9 cellular contexts compared by ENCODE assay signal in genomic region chr15:73950479-73951043, GRCh38. TPM values are rescaled to one million over a fixed set of nuclear protein-coding genes. Genes with fewer than 3 reads are reported as not detected.
DNase-seq lines count a peak whose midpoint lies in the region; ATAC-seq and TF ChIP-seq lines count a peak whose summit lies in the region.
"Had no signal": no experiment of that assay in that cellular context is flagged by ENCODE, and none has a peak within 500 bp of the region (broad histone marks: within the 10 kb centered on the region; RNA-seq: fewer than 3 reads in every experiment).

No MANE protein-coding gene starts in this region.

- H3K4me2 ChIP-seq in OCI-LY3 (ENCODE audit: low read length) (peak overlapping the region; percentile 55), fibroblast of lung (ENCODE audit: extremely low read depth, insufficient read depth, low read length) (no peak overlapping the region)

- H4K20me1 ChIP-seq in OCI-LY3 (ENCODE audit: insufficient read depth, low read length) = no peaks in the 10 kb centered on the region
- no peaks in the 10 kb centered on the region for H4K20me1 ChIP-seq in fibroblast of lung (ENCODE audit: control insufficient read depth, extremely low read depth, insufficient read depth, low read length)

- POLR2A ChIA-PET in CD4-positive, alpha-beta memory T cell (lab: Charles Lee; ENCODE audit: partially characterized antibody) = interaction anchor here (1.0 to 1.9 kb wide), 6 partner anchors 10 to 54 kb away, joined by 4 to 17 read pairs (median 6); no protein-coding TSS in a partner anchor
- POLR2A ChIA-PET in GM10248 (lab: Yijun Ruan, JAX) = no interaction called here

- H3K27me3 ChIP-seq in CD4-positive, alpha-beta memory T cell (ENCODE audit: insufficient read depth, low read length) = no peaks in the 10 kb centered on the region
- no peaks in the 10 kb centered on the region for H3K27me3 ChIP-seq in OCI-LY3 (ENCODE audit: low read depth, low read length)
- H3K27me3 ChIP-seq in fibroblast of lung (ENCODE audit: control insufficient read depth, insufficient read depth, low read length) = no peaks in the 10 kb centered on the region
- H3K27me3 ChIP-seq in psoas muscle (ENCODE audit: insufficient read depth in 3 of 3, low read length in 2 of 3) = peaks cover 0 to 2% (median 0%) of the 10 kb centered on the region in 3 donors

- peaks cover 5% of the 10 kb centered on the region for H3K4me1 ChIP-seq in CD4-positive, alpha-beta memory T cell (ENCODE audit: insufficient read depth, low read length)
- H3K4me1 ChIP-seq in OCI-LY3 (ENCODE audit: low read length) (peaks cover 19% of the 10 kb centered on the region), fibroblast of lung (ENCODE audit: control insufficient read depth, extremely low read depth, insufficient read depth, low read length) (peaks cover 23% of the 10 kb centered on the region), psoas muscle (peaks cover 15% of the 10 kb centered on the region)

- H3K27ac ChIP-seq in CD4-positive, alpha-beta memory T cell (ENCODE audit: low read depth, low read length) = no peak overlapping the region
- no peak overlapping the region for H3K27ac ChIP-seq in OCI-LY3 (ENCODE audit: low read length)
- H3K27ac ChIP-seq in fibroblast of lung (ENCODE audit: insufficient read depth, low read length) = peak overlapping the region; percentile 80
- peak overlapping the region; percentile 80 for H3K27ac ChIP-seq in psoas muscle

- no peaks in the 10 kb centered on the region for H3K36me3 ChIP-seq in CD4-positive, alpha-beta memory T cell (ENCODE audit: insufficient read depth, low read length)
- H3K36me3 ChIP-seq in OCI-LY3 (replicated peaks; ENCODE audit: low read depth, low read length) = no peaks in the 10 kb centered on the region
- H3K36me3 ChIP-seq in fibroblast of lung (ENCODE audit: control insufficient read depth, insufficient read depth, low read length) = peaks cover 40% of the 10 kb centered on the region
- H3K36me3 ChIP-seq in psoas muscle (ENCODE audit: insufficient read depth in 1 of 2, low read depth in 1 of 2) = peaks cover 0 to 37% of the 10 kb centered on the region in 2 donors

- no peaks in the 10 kb centered on the region for H3K27me3 Mint-ChIP-seq in CD4-positive, alpha-beta memory T cell

- H2AFZ ChIP-seq in OCI-LY3 (ENCODE audit: low read depth, low read length) (peak overlapping the region; percentile 93), fibroblast of lung (ENCODE audit: low read length) (no peak overlapping the region)

- no peaks in the 10 kb centered on the region for H3K79me2 ChIP-seq in OCI-LY3 (ENCODE audit: low read length)
- H3K79me2 ChIP-seq in fibroblast of lung (ENCODE audit: control insufficient read depth, insufficient read depth, low read length) = no peaks in the 10 kb centered on the region

- peaks cover 4 to 24% (median 6%) of the 10 kb centered on the region in 4 donors for H3K4me1 Mint-ChIP-seq in CD4-positive, alpha-beta memory T cell

- ATAC-seq in psoas muscle = no peak

- H3K9me3 Mint-ChIP-seq in CD4-positive, alpha-beta memory T cell = no peaks in the 10 kb centered on the region

- WGBS in psoas muscle, 3 donors = 5 to 32% (median 24%) methylated on average over 1 of the region's 1 CpG

- DNase-seq in CD4-positive, alpha-beta memory T cell = no peak
- DNase-seq in fibroblast of lung (ENCODE audit: low read depth in 2 of 2) (no peak), psoas muscle (peak in 1 of 2 donors; percentile 48), NCI-H2081 (lab: John Stamatoyannopoulos, UW) (no peak), DMS53 treated with DMSO at 0.1 percent for 48 hours (lab: John Stamatoyannopoulos, UW; ENCODE audit: unreplicated experiment) (no peak), GM10248 (ENCODE audit: extremely low spot score) (no peak), dermis blood vessel endothelial cell (no peak)
- DNase-seq: NCI-H748 treated with DMSO at 0.1 percent for 48 hours had no signal

- CTCF ChIA-PET in CD4-positive, alpha-beta memory T cell (lab: Charles Lee; ENCODE audit: partially characterized antibody) = interaction anchor here (0.9 to 4.1 kb wide), 21 partner anchors 10 to 372 kb away, joined by 3 to 168 read pairs (median 5); partner anchors contain the start of genes PML and STOML1
- CTCF ChIA-PET in GM10248 (lab: Yijun Ruan, JAX) = interaction anchor here (0.9 to 4.1 kb wide), 11 partner anchors 8 to 370 kb away, joined by 3 to 40 read pairs (median 4); no protein-coding TSS in a partner anchor

- H3K9ac ChIP-seq in OCI-LY3 (ENCODE audit: low read length) (no peak overlapping the region), fibroblast of lung (ENCODE audit: insufficient read depth, low read length) (peak overlapping the region; percentile 11)

- H3K27ac Mint-ChIP-seq in CD4-positive, alpha-beta memory T cell = peak overlapping the region in 6 of 7 donors; percentile 19 to 92 (median 62)

- H3K4me3 ChIP-seq in CD4-positive, alpha-beta memory T cell (ENCODE audit: low read length in 2 of 2) = no peak overlapping the region
- H3K4me3 ChIP-seq in OCI-LY3 (ENCODE audit: low read length) (no peak overlapping the region), fibroblast of lung (replicated peaks in 1 of 4; ENCODE audit: control extremely low read depth in 1 of 4, insufficient read depth in 1 of 4, low read depth in 3 of 4, low read length in 4 of 4) (no peak overlapping the region), psoas muscle (no peak overlapping the region)

- intact Hi-C loops in CD4-positive, alpha-beta memory T cell (cut with micrococcal nuclease) = loop anchor here (1.0 kb wide), 2 partner anchors 14 to 372 kb away; no protein-coding TSS in a partner anchor
- intact Hi-C loops in psoas muscle (cut with DNase I) = loop anchor here in 1 of 2 donors (2.0 kb wide), 1 partner anchor 14 kb away; no protein-coding TSS in a partner anchor

- no peaks in the 10 kb centered on the region for H3K9me3 ChIP-seq in CD4-positive, alpha-beta memory T cell (ENCODE audit: control insufficient read depth in 1 of 2, low read length in 2 of 2)
- no peaks in the 10 kb centered on the region for H3K9me3 ChIP-seq in OCI-LY3 (ENCODE audit: insufficient read depth, low read length)
- no peaks in the 10 kb centered on the region for H3K9me3 ChIP-seq in fibroblast of lung (ENCODE audit: control insufficient read depth, insufficient read depth, low read depth, low read length)
- H3K9me3 ChIP-seq in psoas muscle = no peaks in the 10 kb centered on the region

- H3K36me3 Mint-ChIP-seq in CD4-positive, alpha-beta memory T cell = peaks cover 0 to 3% of the 10 kb centered on the region in 2 donors

- TF ChIP-seq CTCF in OCI-LY3 (IDR thresholded peaks at IDR 0.05; ENCODE audit: low read depth, low read length) = no peak
- TF ChIP-seq CTCF in fibroblast of lung (conservative IDR thresholded peaks at IDR 0.05 in 1 of 2, IDR thresholded peaks at IDR 0.05 in 1 of 2; ENCODE audit: low read depth in 1 of 2, low read length in 2 of 2) = no peak
- no peak for TF ChIP-seq CTCF in psoas muscle (IDR thresholded peaks at IDR 0.05)
- no peak for TF ChIP-seq CTCF in GM10248 (IDR thresholded peaks at IDR 0.05; ENCODE audit: control extremely low read depth, extremely low read depth, low read depth, missing control alignments)

- H3K4me3 Mint-ChIP-seq in CD4-positive, alpha-beta memory T cell = peak overlapping the region in 2 of 8 donors; percentile 19 to 35

RNA-seq across cellular contexts. Expression of gene LOXL1, which starts 24.3 kb away (rescaled TPM):
- total RNA-seq in CD4-positive, alpha-beta memory T cell = 1 to 10 TPM; 1.6 to 2.1 TPM
- polyA plus RNA-seq in CD4-positive, alpha-beta memory T cell = 10 to 100 TPM in 1 of 2 donors, 1 to 10 TPM in 1; 6.4 to 13.1 TPM
- 65.6 and 91.4 TPM in 2 replicates for total RNA-seq in fibroblast of lung
- 163 and 188 TPM in 2 replicates for polyA plus RNA-seq in fibroblast of lung
- 252 and 290 TPM in 2 replicates for polyA plus RNA-seq in fibroblast of lung (2012)
- 596 and 875 TPM in 2 replicates for polyA minus RNA-seq in fibroblast of lung (ENCODE audit: low replicate concordance)
- total RNA-seq in psoas muscle = 1 to 10 TPM; 5.1 to 8.7 (median 6.3) TPM
- polyA plus RNA-seq in psoas muscle = 1 to 10 TPM; 1.6 to 5.1 (median 4.3) TPM
- total RNA-seq in dermis blood vessel endothelial cell = 0.68 and 0.70 TPM in 2 replicates

RNA-seq across cellular contexts. Expression of gene STOML1, which starts 41.5 kb away (rescaled TPM):
- 10 to 100 TPM; 10.8 to 11.1 TPM for total RNA-seq in CD4-positive, alpha-beta memory T cell
- 1 to 10 TPM; 8.1 to 8.7 TPM for polyA plus RNA-seq in CD4-positive, alpha-beta memory T cell
- total RNA-seq in fibroblast of lung (9.2 and 24.8 TPM in 2 replicates), psoas muscle (10 to 100 TPM; 18.3 to 26.2 (median 22.7) TPM), dermis blood vessel endothelial cell (19.9 and 22.3 TPM in 2 replicates)
- polyA plus RNA-seq in fibroblast of lung (8.7 and 9.8 TPM in 2 replicates), psoas muscle (10 to 100 TPM; 22.0 to 34.4 (median 33.0) TPM)
- 17.9 and 21.1 TPM in 2 replicates for polyA plus RNA-seq in fibroblast of lung (2012)
- polyA minus RNA-seq in fibroblast of lung (ENCODE audit: low replicate concordance) = 23.9 and 42.9 TPM in 2 replicates

RNA-seq across cellular contexts. Expression of gene PML, which starts 44.0 kb away (rescaled TPM):
- total RNA-seq in CD4-positive, alpha-beta memory T cell = 10 to 100 TPM; 61.5 to 66.6 TPM
- polyA plus RNA-seq in CD4-positive, alpha-beta memory T cell = 10 to 100 TPM in 1 of 2 donors, 1 to 10 TPM in 1; 9.6 to 33.2 TPM
- 16.4 and 34.0 TPM in 2 replicates for total RNA-seq in fibroblast of lung
- polyA plus RNA-seq in fibroblast of lung = 11.1 and 15.5 TPM in 2 replicates
- 54.7 and 63.1 TPM in 2 replicates for polyA plus RNA-seq in fibroblast of lung (2012)
- polyA minus RNA-seq in fibroblast of lung (ENCODE audit: low replicate concordance) = 101 and 102 TPM in 2 replicates
- 10 to 100 TPM; 15.0 to 22.6 (median 15.6) TPM for total RNA-seq in psoas muscle
- polyA plus RNA-seq in psoas muscle = 10 to 100 TPM in 1 of 3 donors, 1 to 10 TPM in 2; 6.7 to 10.2 (median 7.5) TPM
- total RNA-seq in dermis blood vessel endothelial cell = 95.5 and 176 TPM in 2 replicates

Comparison
In these comparisons a context has a peak if more than half of its experiments do, and no peak if none do; other contexts are left out.
1. H3K27ac ChIP-seq: peak in fibroblast of lung (single experiment) and psoas muscle (single experiment); none in CD4-positive, alpha-beta memory T cell (single experiment) and OCI-LY3 (single experiment).